Comparison of ENCODE assay signal across 2 cellular contexts in genomic region chr19:5967571-5967970, GRCh38.
A peak's percentile ranks its signal among the peaks of the same experiment; 100 is the strongest.
TF ChIP-seq lines count a peak whose summit lies in the region.

No MANE protein-coding gene starts in this region.

TF ChIP-seq in K562, 482 proteins besides CTCF, POLR2A, EP300 and RAD21 (continued from another document):
- TF ChIP-seq PHTF2 (CRISPR knock-in tag; IDR thresholded peaks at IDR 0.05) (no peak), AFF1 (IDR thresholded peaks at IDR 0.05; ENCODE audit: low read depth in 1 of 2, partially characterized antibody in 2 of 2) (no peak), LARP7 (IDR thresholded peaks at IDR 0.05) (peak; percentile 72; the same call in 1 of the 2 replicates)
TF ChIP-seq in K562: peak in this region for 1.

TF ChIP-seq in HEK293T, 16 proteins besides CTCF, POLR2A, EP300 and RAD21 (continued from another document):
- TF ChIP-seq HDGF (IDR thresholded peaks at IDR 0.05; ENCODE audit: borderline replicate concordance), result no peak
- TF ChIP-seq SUZ12 (IDR thresholded peaks at IDR 0.05), result no peak
